ENCODE assay signal across 8 cellular contexts in the genomic region with DNA sequence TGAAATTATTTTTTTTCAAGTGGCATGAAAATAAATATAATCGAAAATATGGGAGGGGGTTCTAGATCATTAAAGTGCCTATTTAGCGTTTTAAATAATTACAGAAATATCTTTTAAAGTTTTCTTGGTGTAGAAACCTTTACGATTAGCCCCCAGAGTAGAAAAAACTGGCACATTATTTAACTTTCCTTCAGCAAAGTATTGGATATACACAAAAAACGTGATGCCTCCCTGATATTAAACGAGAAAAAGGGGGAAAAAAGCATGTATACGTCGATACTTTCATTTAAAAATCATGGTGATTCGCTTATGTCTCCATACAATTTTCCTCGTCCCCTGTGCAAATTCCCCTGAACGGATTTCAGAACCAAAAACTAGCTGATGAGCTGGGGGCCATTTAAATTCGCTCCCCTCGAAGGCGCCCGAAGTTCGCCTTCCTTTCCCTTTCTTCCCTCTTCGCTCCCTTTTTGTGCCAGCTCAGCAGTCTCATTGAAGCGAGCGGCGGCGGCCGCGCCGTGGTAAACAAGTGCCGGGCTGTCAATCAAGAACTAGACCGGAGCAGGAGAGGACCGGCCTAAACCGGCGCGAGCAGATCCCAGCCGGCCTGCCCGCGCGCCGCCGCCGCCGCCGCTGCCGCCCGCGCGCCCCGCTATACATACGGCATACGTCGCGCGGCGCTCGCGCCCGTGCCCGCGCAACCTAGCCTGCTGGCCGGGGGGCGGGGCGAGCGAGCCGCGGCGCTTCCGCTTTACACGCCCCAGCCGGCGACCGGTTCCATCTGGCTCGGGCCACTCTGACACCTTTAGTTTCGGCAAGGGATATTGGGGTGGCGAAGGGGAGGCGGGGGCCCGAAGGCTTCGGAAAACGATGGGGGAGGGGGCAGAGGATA. TPM values are rescaled to one million over a fixed set of nuclear protein-coding genes. Genes with fewer than 3 reads are reported as not detected.
A peak's percentile ranks its signal among the peaks of the same experiment; 100 is the strongest.
DNase-seq lines count a peak whose midpoint lies in the region; ATAC-seq and TF ChIP-seq lines count a peak whose summit lies in the region.

No MANE protein-coding gene starts in this region.

- peak; percentile 77 for ATAC-seq in stimulated activated naive CD8-positive, alpha-beta T cell treated with anti-CD3 and anti-CD28 coated beads, Interleukin-15, Interleukin-2, amounts not matched to agents 100 U/mL and 50 U/mL, for 24 hours

- peak; percentile 94 for DNase-seq in EH (ENCODE audit: low read depth)
- DNase-seq in H4 (ENCODE audit: low spot score): peak; percentile 93
- peak; percentile 75 for DNase-seq in LNCaP clone FGC (ENCODE audit: low read depth)
- peak; percentile 93 for DNase-seq in RWPE1 (ENCODE audit: low spot score)
- peak; percentile 95 for DNase-seq in activated effector memory CD4-positive, alpha-beta T cell treated with Interleukin-2 at 50 U/mL for 16 hours
- peak; percentile 94 for DNase-seq in fibroblast of pulmonary artery (ENCODE audit: low read depth)
- DNase-seq in stimulated activated naive CD8-positive, alpha-beta T cell treated with anti-CD3 and anti-CD28 coated beads, Interleukin-15, Interleukin-2, amounts not matched to agents 100 U/mL and 50 U/mL, for 24 hours: peak; percentile 97

- H3K27me3 Mint-ChIP-seq in nephron (ENCODE audit: low read depth): no peaks in the 10 kb centered on the region

- H3K27ac ChIP-seq in RWPE1: peak overlapping the region; percentile 99

- POLR2A ChIA-PET in RWPE1 (lab: Yijun Ruan, JAX; ENCODE audit: low non-redundant PET): interaction anchor here (0.6 to 1.4 kb wide), 4 partner anchors 35 to 881 kb away, joined by 3 to 19 read pairs (median 4); no protein-coding TSS in a partner anchor

- CTCF ChIA-PET in RWPE1 (lab: Yijun Ruan, JAX): no interaction called here

- H3K4me3 ChIP-seq in LNCaP clone FGC (ENCODE audit: low read depth, low read length) (peak overlapping the region; percentile 95), fibroblast of pulmonary artery (replicated peaks; ENCODE audit: low read depth, low read length) (peak overlapping the region; percentile 88)

- peaks cover 39% of the 10 kb centered on the region for H3K4me1 Mint-ChIP-seq in nephron

- peak overlapping the region; percentile 100 for H3K27ac Mint-ChIP-seq in nephron

- TF ChIP-seq CTCF in LNCaP clone FGC (IDR thresholded peaks at IDR 0.05; ENCODE audit: control insufficient read depth, extremely low read depth, insufficient read depth): no peak
- no peak for TF ChIP-seq CTCF in RWPE1 (conservative IDR thresholded peaks at IDR 0.05; ENCODE audit: low read depth)
- no peak for TF ChIP-seq CTCF in fibroblast of pulmonary artery (IDR thresholded peaks at IDR 0.05; ENCODE audit: low read length, missing control alignments)
- TF ChIP-seq CTCF in nephron (IDR thresholded peaks at IDR 0.05; ENCODE audit: unreplicated experiment in 3 of 3): no peak

- H3K9me3 Mint-ChIP-seq in nephron: no peaks in the 10 kb centered on the region

- H3K4me3 Mint-ChIP-seq in nephron: peak overlapping the region; percentile 92 to 97 (median 92)

- H3K36me3 Mint-ChIP-seq in nephron (ENCODE audit: low read depth): peaks cover 38% of the 10 kb centered on the region

RNA-seq across cellular contexts. Expression of gene ARRDC3, which starts 3.3 kb away (rescaled TPM):
- 50.6 and 53.5 TPM in 2 replicates for total RNA-seq in H4 (2014; rRNA removed; shearing (Covaris generic))

Comparison
In these comparisons a context has a peak if more than half of its experiments do, and no peak if none do; other contexts are left out.
1. Peak in every context shown above with its lines: DNase-seq, ATAC-seq, H3K4me3 ChIP-seq and H3K27ac ChIP-seq.